ENCODE assay signal across 25 cellular contexts in the genomic region with DNA sequence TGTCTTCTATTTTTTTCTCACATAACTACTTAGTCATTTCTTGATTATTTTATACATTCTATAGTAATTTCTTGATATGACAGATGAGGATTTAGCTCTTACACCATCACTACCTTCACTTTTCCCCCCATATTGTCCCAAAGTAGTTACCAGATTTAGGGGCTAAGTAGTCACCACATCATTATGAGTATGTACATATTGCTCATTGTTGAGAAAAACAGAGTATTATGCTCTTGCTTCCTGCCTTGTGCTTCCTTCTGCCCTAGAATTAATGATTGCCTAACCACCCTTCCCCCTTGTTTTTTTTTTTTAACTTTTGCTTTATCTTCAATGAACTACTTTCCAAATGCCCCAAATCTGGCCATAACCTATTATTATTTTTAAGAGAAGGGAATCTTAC.
"Had no signal": no experiment of that assay in that cellular context is flagged by ENCODE, and none has a peak within 500 bp of the region (broad histone marks: within the 10 kb centered on the region; RNA-seq: fewer than 3 reads in every experiment).

No MANE protein-coding gene starts in this region.

- H3K4me3 ChIP-seq: breast epithelium, esophagus muscularis mucosa, left ventricle myocardium inferior, lung, right lobe of liver, testis, uterus had no signal

- H3K4me1 Mint-ChIP-seq: nephron had no signal

- DNase-seq: activated CD4-positive, alpha-beta T cell treated with anti-CD3 and anti-CD28 coated beads, Interleukin-2, amount 50 U/mL, for 1 hour; activated CD8-positive, alpha-beta T cell treated with anti-CD3 and anti-CD28 coated beads for 36 hours; activated gamma-delta T cell; activated naive CD4-positive, alpha-beta T cell treated with anti-CD3 and anti-CD28 coated beads, Interleukin-2, amount 10 ng/mL, durations not matched to agents 7 days and 5 days; activated naive CD8-positive, alpha-beta T cell treated with anti-CD3 and anti-CD28 coated beads, Interleukin-2, amount 50 U/mL, for 24 hours; effector CD4-positive, alpha-beta T cell; foreskin keratinocyte; left ventricle myocardium inferior; mesendoderm; right lobe of liver; stimulated activated CD4-positive, alpha-beta T cell treated with anti-CD3 and anti-CD28 coated beads, Interleukin-2, amount 100 ng/mL, for 48 hours; stimulated activated naive CD8-positive, alpha-beta T cell treated with anti-CD3 and anti-CD28 coated beads, Interleukin-15, Interleukin-2, amounts not matched to agents 100 U/mL and 50 U/mL, for 24 hours; T-helper 9 cell; testis; trophoblast cell; uterus had no signal

- H3K4me1 ChIP-seq: breast epithelium, foreskin keratinocyte, right lobe of liver, testis, uterus had no signal

- H3K4me3 Mint-ChIP-seq: activated CD8-positive, alpha-beta T cell treated with anti-CD3 and anti-CD28 coated beads for 36 hours; activated naive CD4-positive, alpha-beta T cell treated with anti-CD3 and anti-CD28 coated beads, Interleukin-2, amount 10 ng/mL, durations not matched to agents 7 days and 5 days; activated naive CD8-positive, alpha-beta T cell treated with anti-CD3 and anti-CD28 coated beads, Interleukin-2, amount 50 U/mL, for 24 hours; activated T-helper 1 cell treated with anti-CD3 and anti-CD28 coated beads, Interleukin-12 subunit alpha, Interleukin-12 subunit beta, Interleukin-2, Interleukin-4 antibody, amounts not matched to agents 30 ng/mL and 10 ng/mL and 1 ng/mL, durations not matched to agents 14 hours and 24 hours and 36 hours; central memory CD8-positive, alpha-beta T cell; dendritic cell treated with granulocyte-macrophage colony-stimulating factor and Interleukin-4, amounts not matched to agents 40 ng/mL and 50 ng/mL, for 4 days; nephron; T-helper 1 cell treated with Interleukin-12 subunit alpha and Interleukin-12 subunit beta and Interleukin-4 antibody, amounts not matched to agents 30 μg/mL and 1 μg/mL, for 36 hours had no signal

- H3K9me3 ChIP-seq: breast epithelium, esophagus muscularis mucosa, left ventricle myocardium inferior, right lobe of liver, testis, uterus had no signal

- H3K27me3 ChIP-seq: breast epithelium, right lobe of liver, testis, uterus had no signal

- H3K27ac Mint-ChIP-seq: activated CD8-positive, alpha-beta T cell treated with anti-CD3 and anti-CD28 coated beads for 36 hours; activated naive CD4-positive, alpha-beta T cell treated with anti-CD3 and anti-CD28 coated beads, Interleukin-2, amount 10 ng/mL, durations not matched to agents 7 days and 5 days; activated naive CD8-positive, alpha-beta T cell treated with anti-CD3 and anti-CD28 coated beads, Interleukin-2, amount 50 U/mL, for 24 hours; activated T-helper 1 cell treated with anti-CD3 and anti-CD28 coated beads, Interleukin-12 subunit alpha, Interleukin-12 subunit beta, Interleukin-2, Interleukin-4 antibody, amounts not matched to agents 30 ng/mL and 10 ng/mL and 1 ng/mL, durations not matched to agents 14 hours and 24 hours and 36 hours; dendritic cell treated with granulocyte-macrophage colony-stimulating factor and Interleukin-4, amounts not matched to agents 40 ng/mL and 50 ng/mL, for 4 days; nephron; T-helper 1 cell treated with Interleukin-12 subunit alpha and Interleukin-12 subunit beta and Interleukin-4 antibody, amounts not matched to agents 30 μg/mL and 1 μg/mL, for 36 hours had no signal

- H3K27ac ChIP-seq: breast epithelium, esophagus muscularis mucosa, foreskin keratinocyte, left ventricle myocardium inferior, right lobe of liver, testis, uterus, VCaP had no signal

- H3K9me3 Mint-ChIP-seq: central memory CD8-positive, alpha-beta T cell had no signal

- H3K36me3 ChIP-seq: breast epithelium, esophagus muscularis mucosa, left ventricle myocardium inferior, right lobe of liver, uterus had no signal
